ENCODE assay signal across 8 cellular contexts in genomic region chr16:30527635-30528178, GRCh38. TPM values are rescaled to one million over a fixed set of nuclear protein-coding genes. Genes with fewer than 3 reads are reported as not detected.
DNase-seq lines count a peak whose midpoint lies in the region; ATAC-seq and FAIRE-seq lines count a peak whose summit lies in the region.

No MANE protein-coding gene starts in this region.

- H3K36me3 ChIP-seq in HUES6 (ENCODE audit: control insufficient read depth, insufficient read depth, low read length) (peaks cover 34% of the 10 kb centered on the region), small intestine (ENCODE audit: control insufficient read depth in 2 of 2, insufficient read depth in 2 of 2, low read length in 2 of 2) (peaks cover 0 to 3% of the 10 kb centered on the region in 2 donors)

- peak overlapping the region; percentile 84 for H3K4me3 ChIP-seq in HUES6 (ENCODE audit: low read depth, low read length)
- H3K4me3 ChIP-seq in iPS-11a (ENCODE audit: low read depth, low read length), result peak overlapping the region; percentile 18
- H3K4me3 ChIP-seq in small intestine (ENCODE audit: low read depth in 1 of 2, low read length in 2 of 2), result peak overlapping the region in 1 of 2 donors; percentile 4

- CTCF ChIA-PET in activated CD4-positive, alpha-beta memory T cell treated with anti-CD3 and anti-CD28 coated beads, Interleukin-2, amount 10 ng/mL, durations not matched to agents 7 days and 5 days (lab: Charles Lee), result interaction anchor here (0.8 to 4.2 kb wide), 6 partner anchors 8 to 102 kb away, joined by 3 to 18 read pairs (median 4); partner anchors contain the start of genes DCTPP1, ZNF688, ZNF747 and ZNF764

- no peaks in the 10 kb centered on the region for H3K27me3 Mint-ChIP-seq in activated CD4-positive, alpha-beta memory T cell treated with anti-CD3 and anti-CD28 coated beads, Interleukin-2, amount 10 ng/mL, durations not matched to agents 7 days and 5 days

- H3K9ac ChIP-seq in HUES6 (ENCODE audit: low read length), result peak overlapping the region; percentile 62

- POLR2A ChIA-PET in activated CD4-positive, alpha-beta memory T cell treated with anti-CD3 and anti-CD28 coated beads, Interleukin-2, amount 10 ng/mL, durations not matched to agents 7 days and 5 days (lab: Charles Lee), result interaction anchor here (0.6 to 3.9 kb wide), 17 partner anchors 8 to 131 kb away, joined by 3 to 20 read pairs (median 4); partner anchors contain the start of genes DCTPP1, FBRS, ITGAL and ZNF688

- H3K27ac Mint-ChIP-seq in activated CD4-positive, alpha-beta memory T cell treated with anti-CD3 and anti-CD28 coated beads, Interleukin-2, amount 10 ng/mL, durations not matched to agents 7 days and 5 days, result peak overlapping the region; percentile 67

- ATAC-seq in GM21515 (IDR thresholded peaks at IDR 0.05; ENCODE audit: unreplicated experiment), result no peak
- no peak for ATAC-seq in GM21717 (IDR thresholded peaks at IDR 0.05; ENCODE audit: unreplicated experiment)

- peak; percentile 70 for DNase-seq in GF-D8 (lab: John Stamatoyannopoulos, UW)
- DNase-seq in activated CD4-positive, alpha-beta memory T cell treated with anti-CD3 and anti-CD28 coated beads, Interleukin-2, amount 10 ng/mL, durations not matched to agents 7 days and 5 days, result no peak
- no peak for DNase-seq in small intestine
- DNase-seq in stimulated activated CD4-positive, alpha-beta T cell treated with anti-CD3 and anti-CD28 coated beads, Interleukin-2, amount 100 ng/mL, for 24 hours, result no peak

- H3K27me3 ChIP-seq in HUES6 (ENCODE audit: control insufficient read depth, insufficient read depth, low read length), result no peaks in the 10 kb centered on the region
- no peaks in the 10 kb centered on the region for H3K27me3 ChIP-seq in small intestine (ENCODE audit: control insufficient read depth in 2 of 2, insufficient read depth in 2 of 2, low read length in 2 of 2)

- 5 to 11% (median 9%) methylated on average over 14 of the region's 14 CpGs for WGBS in small intestine, 3 donors

- FAIRE-seq in small intestine (lab: Jason Lieb, UNC), result no peak

- H3K4me1 ChIP-seq in HUES6 (ENCODE audit: control insufficient read depth, insufficient read depth, low read length) (peaks cover 7% of the 10 kb centered on the region), small intestine (ENCODE audit: control insufficient read depth in 2 of 2, insufficient read depth in 1 of 2, low read depth in 1 of 2, low read length in 1 of 2) (peaks cover 4 to 5% of the 10 kb centered on the region in 2 donors)

- no peaks in the 10 kb centered on the region for H3K9me3 Mint-ChIP-seq in activated CD4-positive, alpha-beta memory T cell treated with anti-CD3 and anti-CD28 coated beads, Interleukin-2, amount 10 ng/mL, durations not matched to agents 7 days and 5 days

- peaks cover 40% of the 10 kb centered on the region for H3K4me1 Mint-ChIP-seq in activated CD4-positive, alpha-beta memory T cell treated with anti-CD3 and anti-CD28 coated beads, Interleukin-2, amount 10 ng/mL, durations not matched to agents 7 days and 5 days

- peak overlapping the region; percentile 78 for H3K4me3 Mint-ChIP-seq in activated CD4-positive, alpha-beta memory T cell treated with anti-CD3 and anti-CD28 coated beads, Interleukin-2, amount 10 ng/mL, durations not matched to agents 7 days and 5 days

- H3K27ac ChIP-seq in HUES6 (ENCODE audit: low read depth, low read length), result peak overlapping the region; percentile 52; the same call in 1 of the 2 replicates
- H3K27ac ChIP-seq in small intestine (ENCODE audit: low read depth in 1 of 2, low read length in 1 of 2), result peak overlapping the region; percentile 66 to 81

- H3K9me3 ChIP-seq in HUES6 (ENCODE audit: control insufficient read depth, insufficient read depth, low read depth, low read length) (no peaks in the 10 kb centered on the region), small intestine (ENCODE audit: control insufficient read depth, low read depth) (no peaks in the 10 kb centered on the region)

- peaks cover 17% of the 10 kb centered on the region for H3K36me3 Mint-ChIP-seq in activated CD4-positive, alpha-beta memory T cell treated with anti-CD3 and anti-CD28 coated beads, Interleukin-2, amount 10 ng/mL, durations not matched to agents 7 days and 5 days (ENCODE audit: low read depth)

RNA-seq across cellular contexts. Expression of gene ZNF768, which starts 1.3 kb away (rescaled TPM):
- 1 to 10 TPM; 5.9 to 6.0 TPM for total RNA-seq in activated CD4-positive, alpha-beta memory T cell treated with anti-CD3 and anti-CD28 coated beads, Interleukin-2, amount 10 ng/mL, durations not matched to agents 7 days and 5 days
- 10 to 100 TPM; 42.7 to 71.6 (median 48.9) TPM for polyA plus RNA-seq in small intestine

RNA-seq across cellular contexts. Expression of gene ZNF747, which starts 7.0 kb away (rescaled TPM):
- total RNA-seq in activated CD4-positive, alpha-beta memory T cell treated with anti-CD3 and anti-CD28 coated beads, Interleukin-2, amount 10 ng/mL, durations not matched to agents 7 days and 5 days, result 10 to 100 TPM; 10.6 to 10.7 TPM
- 1 to 10 TPM; 7.6 to 9.8 (median 7.8) TPM for polyA plus RNA-seq in small intestine

RNA-seq across cellular contexts. Expression of gene ZNF764, which starts 30.5 kb away (rescaled TPM):
- 10 to 100 TPM; 16.0 to 16.8 TPM for total RNA-seq in activated CD4-positive, alpha-beta memory T cell treated with anti-CD3 and anti-CD28 coated beads, Interleukin-2, amount 10 ng/mL, durations not matched to agents 7 days and 5 days
- polyA plus RNA-seq in small intestine, result 1 to 10 TPM; 5.4 to 6.3 (median 6.0) TPM

RNA-seq across cellular contexts. Expression of gene ZNF688, which starts 43.8 kb away (rescaled TPM):
- 10 to 100 TPM; 19.2 to 22.8 TPM for total RNA-seq in activated CD4-positive, alpha-beta memory T cell treated with anti-CD3 and anti-CD28 coated beads, Interleukin-2, amount 10 ng/mL, durations not matched to agents 7 days and 5 days
- polyA plus RNA-seq in small intestine, result 10 to 100 TPM; 16.3 to 46.7 (median 32.4) TPM

RNA-seq across cellular contexts. Expression of gene ITGAL, which starts 55.2 kb away (rescaled TPM):
- total RNA-seq in activated CD4-positive, alpha-beta memory T cell treated with anti-CD3 and anti-CD28 coated beads, Interleukin-2, amount 10 ng/mL, durations not matched to agents 7 days and 5 days, result 100 to 1,000 TPM; 583 to 586 TPM
- polyA plus RNA-seq in small intestine, result 1 to 10 TPM; 1.1 to 2.8 (median 2.4) TPM
